ENCODE assay signal across 24 cellular contexts in the genomic region with DNA sequence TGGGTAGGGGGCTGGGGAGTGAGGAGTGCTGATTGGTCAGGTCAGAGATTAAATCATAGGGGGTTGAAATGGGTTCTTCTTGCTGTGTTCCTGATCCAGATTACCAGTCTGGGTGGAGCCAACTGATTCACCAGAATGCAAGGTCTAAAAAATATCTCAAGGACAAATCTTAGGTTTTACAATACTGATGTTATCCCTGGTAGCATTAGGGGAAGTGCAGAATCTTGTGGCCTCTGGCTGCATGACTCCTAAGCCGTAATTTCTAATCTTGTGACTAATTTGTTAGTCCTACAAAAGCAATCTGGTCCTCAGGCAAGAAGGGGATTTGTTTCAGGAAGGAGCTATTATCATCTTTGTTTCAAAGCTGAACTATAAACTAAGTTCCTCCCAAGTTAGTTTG.
"Had no signal": no experiment of that assay in that cellular context is flagged by ENCODE, and none has a peak within 500 bp of the region (broad histone marks: within the 10 kb centered on the region; RNA-seq: fewer than 3 reads in every experiment).

No MANE protein-coding gene starts in this region.

- H3K27me3 ChIP-seq: dorsolateral prefrontal cortex, ovary, sigmoid colon, testis, tibial artery, upper lobe of left lung had no signal

- H3K36me3 ChIP-seq: lower lobe of right lung, ovary, sigmoid colon, tibial artery, upper lobe of left lung had no signal

- H3K4me3 ChIP-seq: dorsolateral prefrontal cortex, lower lobe of right lung, ovary, psoas muscle, sigmoid colon, testis, tibial artery, upper lobe of left lung had no signal

- H3K4me1 ChIP-seq: lower lobe of right lung, psoas muscle, sigmoid colon, testis, tibial artery, upper lobe of left lung had no signal

- H3K9me3 ChIP-seq: lower lobe of right lung, ovary, psoas muscle, sigmoid colon, testis, tibial artery, upper lobe of left lung had no signal

- H3K4me1 Mint-ChIP-seq: immature natural killer cell; naive thymus-derived CD8-positive, alpha-beta T cell; stimulated activated effector memory CD8-positive, alpha-beta T cell treated with anti-CD3 and anti-CD28 coated beads, Interleukin-12 subunit alpha, Interleukin-12 subunit beta, amount 100 ng/mL, for 72 hours had no signal

- H3K27ac ChIP-seq: dorsolateral prefrontal cortex, epithelial cell of prostate, lower lobe of right lung, ovary, psoas muscle, sigmoid colon, testis, tibial artery, upper lobe of left lung had no signal

- DNase-seq: dorsolateral prefrontal cortex; effector CD4-positive, alpha-beta T cell; foreskin fibroblast; hypothalamus; immature natural killer cell; left ventricle myocardium superior; lower lobe of right lung; naive thymus-derived CD8-positive, alpha-beta T cell; occipital lobe; ovary; posterior cingulate gyrus; psoas muscle; right cardiac atrium; sigmoid colon; stimulated activated CD4-positive, alpha-beta T cell treated with anti-CD3 and anti-CD28 coated beads, Interleukin-2, amount 100 ng/mL, for 24 hours; stimulated activated CD4-positive, alpha-beta T cell treated with anti-CD3 and anti-CD28 coated beads, Interleukin-4, amount 100 ng/mL, for 24 hours; stimulated activated naive CD8-positive, alpha-beta T cell treated with anti-CD3 and anti-CD28 coated beads, Interleukin-15, Interleukin-2, amounts not matched to agents 100 U/mL and 50 U/mL, for 24 hours; substantia nigra; testis; tibial artery; upper lobe of left lung had no signal

- H3K36me3 Mint-ChIP-seq: immature natural killer cell; naive thymus-derived CD8-positive, alpha-beta T cell; stimulated activated effector memory CD8-positive, alpha-beta T cell treated with anti-CD3 and anti-CD28 coated beads, Interleukin-12 subunit alpha, Interleukin-12 subunit beta, amount 100 ng/mL, for 72 hours had no signal

- H3K27me3 Mint-ChIP-seq: naive thymus-derived CD8-positive, alpha-beta T cell had no signal

- H3K4me3 Mint-ChIP-seq: immature natural killer cell; naive thymus-derived CD8-positive, alpha-beta T cell; stimulated activated effector memory CD8-positive, alpha-beta T cell treated with anti-CD3 and anti-CD28 coated beads, Interleukin-12 subunit alpha, Interleukin-12 subunit beta, amount 100 ng/mL, for 72 hours had no signal

- H3K27ac Mint-ChIP-seq: immature natural killer cell; naive thymus-derived CD8-positive, alpha-beta T cell; stimulated activated effector memory CD8-positive, alpha-beta T cell treated with anti-CD3 and anti-CD28 coated beads, Interleukin-12 subunit alpha, Interleukin-12 subunit beta, amount 100 ng/mL, for 72 hours had no signal

- ATAC-seq: esophagus mucosa; left ventricle myocardium superior; lower lobe of right lung; naive thymus-derived CD8-positive, alpha-beta T cell; psoas muscle; right cardiac atrium; stimulated activated effector memory CD8-positive, alpha-beta T cell treated with anti-CD3 and anti-CD28 coated beads, Interleukin-12 subunit alpha, Interleukin-12 subunit beta, amount 100 ng/mL, for 72 hours; stimulated activated naive CD8-positive, alpha-beta T cell treated with anti-CD3 and anti-CD28 coated beads, Interleukin-15, Interleukin-2, amounts not matched to agents 100 U/mL and 50 U/mL, for 24 hours had no signal
